1 cellular context compared by ENCODE assay signal in the genomic region with DNA sequence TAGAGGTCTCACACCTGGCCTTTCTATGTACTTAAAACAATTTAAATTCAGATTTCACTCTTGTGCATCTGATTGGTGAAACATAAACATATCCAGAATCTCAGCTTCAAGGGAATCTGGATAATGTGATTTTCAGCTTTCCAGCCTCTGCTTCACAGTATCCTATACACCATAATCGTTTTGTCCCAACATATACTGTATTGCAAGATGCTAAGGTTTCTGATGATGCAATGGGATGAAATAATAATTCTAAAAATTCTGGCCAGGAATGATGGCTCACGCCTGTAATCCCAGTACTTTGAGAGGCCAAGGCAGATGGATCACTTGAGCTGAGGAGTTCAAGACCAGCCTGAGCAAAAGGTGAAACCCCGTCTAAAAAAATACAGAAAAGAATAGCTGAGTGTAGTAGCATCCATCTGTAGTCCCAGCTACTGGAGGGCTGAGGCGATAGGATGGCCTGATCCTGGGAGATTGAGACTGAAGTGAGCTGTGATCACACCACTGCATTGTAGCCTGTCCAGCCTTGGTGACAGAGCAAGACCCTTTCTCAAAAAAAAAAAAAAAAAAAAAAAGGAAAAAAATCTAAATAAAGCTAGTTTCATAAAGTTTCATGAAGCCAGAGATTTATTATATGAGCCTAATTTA.
TF ChIP-seq lines count a peak whose summit lies in the region.

No MANE protein-coding gene starts in this region.

TF ChIP-seq in GM23338, 12 proteins besides CTCF, POLR2A, EP300 and RAD21 (continued from another document):
- TF ChIP-seq, protein P1, sequence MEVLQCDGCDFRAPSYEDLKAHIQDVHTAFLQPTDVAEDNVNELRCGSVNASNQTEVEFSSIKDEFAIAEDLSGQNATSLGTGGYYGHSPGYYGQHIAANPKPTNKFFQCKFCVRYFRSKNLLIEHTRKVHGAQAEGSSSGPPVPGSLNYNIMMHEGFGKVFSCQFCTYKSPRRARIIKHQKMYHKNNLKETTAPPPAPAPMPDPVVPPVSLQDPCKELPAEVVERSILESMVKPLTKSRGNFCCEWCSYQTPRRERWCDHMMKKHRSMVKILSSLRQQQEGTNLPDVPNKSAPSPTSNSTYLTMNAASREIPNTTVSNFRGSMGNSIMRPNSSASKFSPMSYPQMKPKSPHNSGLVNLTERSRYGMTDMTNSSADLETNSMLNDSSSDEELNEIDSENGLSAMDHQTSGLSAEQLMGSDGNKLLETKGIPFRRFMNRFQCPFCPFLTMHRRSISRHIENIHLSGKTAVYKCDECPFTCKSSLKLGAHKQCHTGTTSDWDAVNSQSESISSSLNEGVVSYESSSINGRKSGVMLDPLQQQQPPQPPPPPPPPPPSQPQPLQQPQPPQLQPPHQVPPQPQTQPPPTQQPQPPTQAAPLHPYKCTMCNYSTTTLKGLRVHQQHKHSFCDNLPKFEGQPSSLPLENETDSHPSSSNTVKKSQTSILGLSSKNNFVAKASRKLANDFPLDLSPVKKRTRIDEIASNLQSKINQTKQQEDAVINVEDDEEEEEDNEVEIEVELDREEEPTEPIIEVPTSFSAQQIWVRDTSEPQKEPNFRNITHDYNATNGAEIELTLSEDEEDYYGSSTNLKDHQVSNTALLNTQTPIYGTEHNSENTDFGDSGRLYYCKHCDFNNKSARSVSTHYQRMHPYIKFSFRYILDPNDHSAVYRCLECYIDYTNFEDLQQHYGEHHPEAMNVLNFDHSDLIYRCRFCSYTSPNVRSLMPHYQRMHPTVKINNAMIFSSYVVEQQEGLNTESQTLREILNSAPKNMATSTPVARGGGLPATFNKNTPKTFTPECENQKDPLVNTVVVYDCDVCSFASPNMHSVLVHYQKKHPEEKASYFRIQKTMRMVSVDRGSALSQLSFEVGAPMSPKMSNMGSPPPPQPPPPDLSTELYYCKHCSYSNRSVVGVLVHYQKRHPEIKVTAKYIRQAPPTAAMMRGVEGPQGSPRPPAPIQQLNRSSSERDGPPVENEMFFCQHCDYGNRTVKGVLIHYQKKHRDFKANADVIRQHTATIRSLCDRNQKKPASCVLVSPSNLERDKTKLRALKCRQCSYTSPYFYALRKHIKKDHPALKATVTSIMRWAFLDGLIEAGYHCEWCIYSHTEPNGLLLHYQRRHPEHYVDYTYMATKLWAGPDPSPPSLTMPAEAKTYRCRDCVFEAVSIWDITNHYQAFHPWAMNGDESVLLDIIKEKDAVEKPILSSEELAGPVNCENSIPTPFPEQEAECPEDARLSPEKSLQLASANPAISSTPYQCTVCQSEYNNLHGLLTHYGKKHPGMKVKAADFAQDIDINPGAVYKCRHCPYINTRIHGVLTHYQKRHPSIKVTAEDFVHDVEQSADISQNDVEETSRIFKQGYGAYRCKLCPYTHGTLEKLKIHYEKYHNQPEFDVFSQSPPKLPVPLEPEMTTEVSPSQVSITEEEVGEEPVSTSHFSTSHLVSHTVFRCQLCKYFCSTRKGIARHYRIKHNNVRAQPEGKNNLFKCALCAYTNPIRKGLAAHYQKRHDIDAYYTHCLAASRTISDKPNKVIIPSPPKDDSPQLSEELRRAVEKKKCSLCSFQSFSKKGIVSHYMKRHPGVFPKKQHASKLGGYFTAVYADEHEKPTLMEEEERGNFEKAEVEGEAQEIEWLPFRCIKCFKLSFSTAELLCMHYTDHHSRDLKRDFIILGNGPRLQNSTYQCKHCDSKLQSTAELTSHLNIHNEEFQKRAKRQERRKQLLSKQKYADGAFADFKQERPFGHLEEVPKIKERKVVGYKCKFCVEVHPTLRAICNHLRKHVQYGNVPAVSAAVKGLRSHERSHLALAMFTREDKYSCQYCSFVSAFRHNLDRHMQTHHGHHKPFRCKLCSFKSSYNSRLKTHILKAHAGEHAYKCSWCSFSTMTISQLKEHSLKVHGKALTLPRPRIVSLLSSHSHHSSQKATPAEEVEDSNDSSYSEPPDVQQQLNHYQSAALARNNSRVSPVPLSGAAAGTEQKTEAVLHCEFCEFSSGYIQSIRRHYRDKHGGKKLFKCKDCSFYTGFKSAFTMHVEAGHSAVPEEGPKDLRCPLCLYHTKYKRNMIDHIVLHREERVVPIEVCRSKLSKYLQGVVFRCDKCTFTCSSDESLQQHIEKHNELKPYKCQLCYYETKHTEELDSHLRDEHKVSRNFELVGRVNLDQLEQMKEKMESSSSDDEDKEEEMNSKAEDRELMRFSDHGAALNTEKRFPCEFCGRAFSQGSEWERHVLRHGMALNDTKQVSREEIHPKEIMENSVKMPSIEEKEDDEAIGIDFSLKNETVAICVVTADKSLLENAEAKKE (CRISPR knock-in tag; IDR thresholded peaks at IDR 0.05): no peak
- no peak for TF ChIP-seq NANOG (IDR thresholded peaks at IDR 0.05; ENCODE audit: borderline replicate concordance)
